In genomic region chr13:99323488-99323887, GRCh38 we compare ENCODE assay signal across 1 cellular context.
TF ChIP-seq lines count a peak whose summit lies in the region.

No MANE protein-coding gene starts in this region.

TF ChIP-seq in IMR-90, 13 proteins besides CTCF, POLR2A, EP300 and RAD21 (continued from another document):
- TF ChIP-seq, protein P1, sequence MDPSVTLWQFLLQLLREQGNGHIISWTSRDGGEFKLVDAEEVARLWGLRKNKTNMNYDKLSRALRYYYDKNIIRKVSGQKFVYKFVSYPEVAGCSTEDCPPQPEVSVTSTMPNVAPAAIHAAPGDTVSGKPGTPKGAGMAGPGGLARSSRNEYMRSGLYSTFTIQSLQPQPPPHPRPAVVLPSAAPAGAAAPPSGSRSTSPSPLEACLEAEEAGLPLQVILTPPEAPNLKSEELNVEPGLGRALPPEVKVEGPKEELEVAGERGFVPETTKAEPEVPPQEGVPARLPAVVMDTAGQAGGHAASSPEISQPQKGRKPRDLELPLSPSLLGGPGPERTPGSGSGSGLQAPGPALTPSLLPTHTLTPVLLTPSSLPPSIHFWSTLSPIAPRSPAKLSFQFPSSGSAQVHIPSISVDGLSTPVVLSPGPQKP (IDR thresholded peaks at IDR 0.05; ENCODE audit: borderline replicate concordance, low read depth, low read length): no peak
- TF ChIP-seq BHLHE40 (IDR thresholded peaks at IDR 0.05; ENCODE audit: low read depth, low read length): no peak
- no peak for TF ChIP-seq CHD1 (IDR thresholded peaks at IDR 0.05; ENCODE audit: low read depth, low read length)
- no peak for TF ChIP-seq RCOR1 (IDR thresholded peaks at IDR 0.05; ENCODE audit: insufficient replicate concordance, low read length)
- TF ChIP-seq CEBPB (IDR thresholded peaks at IDR 0.05; ENCODE audit: low read depth, low read length): no peak
- no peak for TF ChIP-seq MAZ (IDR thresholded peaks at IDR 0.05; ENCODE audit: borderline replicate concordance, low read depth, low read length)
- TF ChIP-seq NFE2L2 (IDR thresholded peaks at IDR 0.05; ENCODE audit: low read depth, low read length): no peak
- no peak for TF ChIP-seq MAFK (IDR thresholded peaks at IDR 0.05; ENCODE audit: low read depth, low read length)
- TF ChIP-seq MXI1 (IDR thresholded peaks at IDR 0.05; ENCODE audit: borderline replicate concordance, low read depth, low read length): no peak
